Comparison of ENCODE assay signal across 8 cellular contexts in genomic region chr20:62238569-62239277, GRCh38. TPM values are rescaled to one million over a fixed set of nuclear protein-coding genes. Genes with fewer than 3 reads are reported as not detected.
DNase-seq lines count a peak whose midpoint lies in the region; ATAC-seq and TF ChIP-seq lines count a peak whose summit lies in the region.

No MANE protein-coding gene starts in this region.

- H3K4me3 ChIP-seq in Peyer's patch (peak overlapping the region; percentile 82 to 98 (median 94)), epithelial cell of proximal tubule (ENCODE audit: low read depth, low read length) (peak overlapping the region; percentile 81), neuronal stem cell (ENCODE audit: low read length in 2 of 2) (peak overlapping the region; percentile 90 to 94)

- peak overlapping the region; percentile 63 for H3K4me2 ChIP-seq in neuronal stem cell (ENCODE audit: insufficient read depth, low read length, poor library complexity, severe bottlenecking)

- H3K27me3 ChIP-seq in Peyer's patch (no peaks in the 10 kb centered on the region), neuronal stem cell (ENCODE audit: control insufficient read depth in 3 of 3, insufficient read depth in 3 of 3, low read depth in 1 of 3, low read length in 3 of 3) (no peaks in the 10 kb centered on the region)

- no peak overlapping the region for H4K8ac ChIP-seq in neuronal stem cell (ENCODE audit: low read depth, low read length)

- H4K91ac ChIP-seq in neuronal stem cell (ENCODE audit: low read depth, low read length, poor library complexity) = no peak overlapping the region

- no peak overlapping the region for H2BK12ac ChIP-seq in neuronal stem cell (ENCODE audit: low read length)

- TF ChIP-seq POLR2A in Peyer's patch (IDR thresholded peaks at IDR 0.05) = no peak

- H3K9me3 ChIP-seq in Peyer's patch (no peaks in the 10 kb centered on the region), neuronal stem cell (replicated peaks in 1 of 2; ENCODE audit: control insufficient read depth in 2 of 2, insufficient read depth in 1 of 2, low read depth in 1 of 2, low read length in 2 of 2) (no peaks in the 10 kb centered on the region)

- peak overlapping the region; percentile 45 for H2AK5ac ChIP-seq in neuronal stem cell (ENCODE audit: low read depth, low read length)

- H2AFZ ChIP-seq in neuronal stem cell (ENCODE audit: low read length) = peak overlapping the region; percentile 47

- no peak overlapping the region for H3K14ac ChIP-seq in neuronal stem cell (ENCODE audit: low read length)

- H2BK120ac ChIP-seq in neuronal stem cell (ENCODE audit: low read depth, low read length) = no peak overlapping the region

- peaks cover 25% of the 10 kb centered on the region for H3K79me1 ChIP-seq in neuronal stem cell (ENCODE audit: low read depth, low read length)

- H3K9ac ChIP-seq in neuronal stem cell (ENCODE audit: low read depth, low read length, poor library complexity) = peak overlapping the region; percentile 97

- H3K36me3 ChIP-seq in Peyer's patch (no peaks in the 10 kb centered on the region), neuronal stem cell (replicated peaks in 1 of 2; ENCODE audit: control insufficient read depth in 2 of 2, insufficient read depth in 2 of 2, low read length in 2 of 2) (peaks cover 6 to 29% of the 10 kb centered on the region in 2 donors)

- H3K27ac ChIP-seq in Peyer's patch (peak overlapping the region; percentile 82 to 94 (median 92)), neuronal stem cell (replicated peaks; ENCODE audit: low read length) (no peak overlapping the region)

- H3K23ac ChIP-seq in neuronal stem cell (ENCODE audit: low read depth, low read length, poor library complexity) = peak overlapping the region; percentile 48

- H2BK5ac ChIP-seq in neuronal stem cell (ENCODE audit: low read length) = peak overlapping the region; percentile 33

- no CpG with 5 or more reads among the region's 70 CpGs for WGBS in neuronal stem cell (ENCODE audit: extremely low coverage in 2 of 2, insufficient read length in 2 of 2, insufficient replicate concordance in 1 of 2), 2 donors

- peak overlapping the region; percentile 87 for H3K18ac ChIP-seq in neuronal stem cell (ENCODE audit: low read length)

- H3K4ac ChIP-seq in neuronal stem cell (ENCODE audit: low read length) = no peak overlapping the region

- H3K4me1 ChIP-seq in Peyer's patch (peaks cover 0 to 41% (median 14%) of the 10 kb centered on the region in 4 donors), neuronal stem cell (ENCODE audit: control insufficient read depth in 2 of 2, insufficient read depth in 1 of 2, low read depth in 1 of 2, low read length in 2 of 2) (peaks cover 33 to 41% of the 10 kb centered on the region in 2 donors)

- TF ChIP-seq CTCF in Peyer's patch (IDR thresholded peaks at IDR 0.05) = no peak
- TF ChIP-seq CTCF in epithelial cell of proximal tubule (conservative IDR thresholded peaks at IDR 0.05; ENCODE audit: low read depth, low read length) = no peak

- peak; percentile 44 for DNase-seq in NCI-H748 (lab: John Stamatoyannopoulos, UW; ENCODE audit: unreplicated experiment)
- DNase-seq in NCI-H748 treated with DMSO at 0.1 percent for 48 hours (lab: John Stamatoyannopoulos, UW) = no peak
- DNase-seq in Peyer's patch = peak; percentile 34 to 70 (median 57)
- no peak for DNase-seq in epithelial cell of proximal tubule (ENCODE audit: low read depth)
- DNase-seq in neuronal stem cell (ENCODE audit: low spot score) = no peak
- DNase-seq in ecto neural progenitor cell (ENCODE audit: low spot score) = no peak
- no peak for DNase-seq in SKM-1 (lab: John Stamatoyannopoulos, UW; ENCODE audit: unreplicated experiment)

- ATAC-seq in HG02798 (IDR thresholded peaks at IDR 0.05; ENCODE audit: poor library complexity, unreplicated experiment) = peak; percentile 2

- H2BK15ac ChIP-seq in neuronal stem cell (ENCODE audit: low read length) = no peak overlapping the region

RNA-seq across cellular contexts. Expression of gene OSBPL2, which starts 0.4 kb away (rescaled TPM):
- total RNA-seq in Peyer's patch (10 to 100 TPM; 52.8 to 86.7 (median 64.2) TPM), epithelial cell of proximal tubule (17.1 and 20.6 TPM in 2 replicates)
- 23.2 TPM for polyA plus RNA-seq in neuronal stem cell (2013, experiment 1 of 2)
- 23.6 TPM for polyA plus RNA-seq in neuronal stem cell (2013, experiment 2 of 2)

RNA-seq across cellular contexts. Expression of gene HRH3, which starts 18.6 kb away (rescaled TPM):
- under 1 TPM in 1 of 4 donors, not detected in 3; 0.27 TPM for total RNA-seq in Peyer's patch
- not detected in 2 replicates for total RNA-seq in epithelial cell of proximal tubule
- polyA plus RNA-seq in neuronal stem cell (2013, experiment 1 of 2) = 1.4 TPM
- polyA plus RNA-seq in neuronal stem cell (2013, experiment 2 of 2) = 1.4 TPM

RNA-seq across cellular contexts. Expression of gene MTG2, which starts 55.9 kb away (rescaled TPM):
- 10 to 100 TPM; 23.1 to 62.2 (median 31.6) TPM for total RNA-seq in Peyer's patch
- total RNA-seq in epithelial cell of proximal tubule = 14.9 and 23.4 TPM in 2 replicates
- 24.2 TPM for polyA plus RNA-seq in neuronal stem cell (2013, experiment 1 of 2)
- polyA plus RNA-seq in neuronal stem cell (2013, experiment 2 of 2) = 25.1 TPM

Comparison
In these comparisons a context has a peak if more than half of its experiments do, and no peak if none do; other contexts are left out.
1. DNase-seq: peak in NCI-H748 (single experiment) and Peyer's patch (3 of 3); none in NCI-H748 treated with DMSO at 0.1 percent for 48 hours (single experiment), epithelial cell of proximal tubule (single experiment), neuronal stem cell (single experiment), ecto neural progenitor cell (single experiment) and SKM-1 (single experiment).
2. Peak in every context shown above with its lines, with median percentiles within 50 percentile points of each other: H3K4me3 ChIP-seq.